9 cellular contexts compared by ENCODE assay signal in the genomic region with DNA sequence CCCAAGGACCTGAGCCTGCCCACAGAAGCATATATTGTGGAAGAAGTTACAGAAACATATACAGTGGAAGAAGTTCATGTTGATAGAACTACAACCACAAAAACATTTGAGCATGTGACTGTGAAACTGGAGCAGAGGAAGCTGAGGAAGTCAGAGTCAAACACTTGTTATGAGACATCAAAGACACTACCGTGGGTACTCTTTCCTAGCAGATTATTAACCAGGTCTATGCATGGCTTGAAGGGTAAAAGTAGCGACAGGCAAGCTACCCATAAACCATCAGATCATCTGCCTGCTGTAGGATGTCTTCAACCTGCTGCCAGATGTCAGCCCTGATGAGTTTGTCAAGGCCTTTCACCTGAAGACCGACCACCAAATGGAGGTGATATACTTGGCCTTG. TPM values are rescaled to one million over a fixed set of nuclear protein-coding genes. Genes with fewer than 3 reads are reported as not detected.
DNase-seq lines count a peak whose midpoint lies in the region; ATAC-seq lines count a peak whose summit lies in the region.
"Had no signal": no experiment of that assay in that cellular context is flagged by ENCODE, and none has a peak within 500 bp of the region (broad histone marks: within the 10 kb centered on the region; RNA-seq: fewer than 3 reads in every experiment).

No MANE protein-coding gene starts in this region.

- H3K4me2 ChIP-seq in trophoblast cell (ENCODE audit: low read length) = no peak overlapping the region

- H3K79me2 ChIP-seq in trophoblast cell (ENCODE audit: control insufficient read depth, insufficient read depth, low read length, poor library complexity) = peaks cover 2% of the 10 kb centered on the region

- peak overlapping the region; percentile 92 for H3K27ac Mint-ChIP-seq in activated CD4-positive, alpha-beta T cell treated with anti-CD3 and anti-CD28 coated beads for 36 hours

- H3K36me3 Mint-ChIP-seq in activated CD4-positive, alpha-beta T cell treated with anti-CD3 and anti-CD28 coated beads for 36 hours (ENCODE audit: low read depth) = peaks cover 7% of the 10 kb centered on the region

- no peak overlapping the region for H2AFZ ChIP-seq in trophoblast cell (ENCODE audit: insufficient read depth, low read length, poor library complexity)

- H3K36me3 ChIP-seq in trophoblast cell (ENCODE audit: control insufficient read depth in 1 of 2, insufficient read depth in 2 of 2, low read length in 2 of 2) = no peaks in the 10 kb centered on the region

- peak overlapping the region; percentile 38 for H2BK120ac ChIP-seq in trophoblast cell (ENCODE audit: insufficient read depth, low read length, poor library complexity)

- peak overlapping the region; percentile 2 for H3K4me3 Mint-ChIP-seq in activated CD4-positive, alpha-beta T cell treated with anti-CD3 and anti-CD28 coated beads for 36 hours

- no CpG with 5 or more reads among the region's 3 CpGs for WGBS in trophoblast cell (ENCODE audit: extremely low coverage, insufficient coverage, insufficient read length)

- H3K27me3 Mint-ChIP-seq in activated CD4-positive, alpha-beta T cell treated with anti-CD3 and anti-CD28 coated beads for 36 hours = no peaks in the 10 kb centered on the region

- no peak overlapping the region for H3K14ac ChIP-seq in trophoblast cell (ENCODE audit: low read length)

- peak overlapping the region; percentile 18 for H2AK5ac ChIP-seq in trophoblast cell (ENCODE audit: low read length)

- intact Hi-C loops in activated CD4-positive, alpha-beta T cell treated with anti-CD3 and anti-CD28 coated beads for 36 hours (cut with DNase I, micrococcal nuclease) = no loop called here

- H4K8ac ChIP-seq in trophoblast cell (ENCODE audit: low read depth, low read length) = no peak overlapping the region

- H3K4me1 ChIP-seq in trophoblast cell (ENCODE audit: control insufficient read depth in 1 of 2, insufficient read depth in 2 of 2, low read length in 2 of 2) = peaks cover 4 to 7% of the 10 kb centered on the region in 2 experiments

- H3K18ac ChIP-seq in trophoblast cell (ENCODE audit: low read length) = no peak overlapping the region

- CTCF ChIA-PET in activated CD4-positive, alpha-beta T cell treated with anti-CD3 and anti-CD28 coated beads for 36 hours (lab: Charles Lee) = interaction anchor here (0.9 to 1.0 kb wide), 2 partner anchors 28 to 41 kb away, joined by 3 read pairs; no protein-coding TSS in a partner anchor

- no peaks in the 10 kb centered on the region for H3K27me3 ChIP-seq in trophoblast cell (ENCODE audit: insufficient read depth, low read length)

- POLR2A ChIA-PET in activated CD4-positive, alpha-beta T cell treated with anti-CD3 and anti-CD28 coated beads for 36 hours (lab: Charles Lee) = no interaction called here

- H3K79me1 ChIP-seq in trophoblast cell (ENCODE audit: low read length) = peaks cover 4% of the 10 kb centered on the region

- no peak overlapping the region for H2BK5ac ChIP-seq in trophoblast cell (ENCODE audit: low read depth, low read length, poor library complexity)

- no peak overlapping the region for H3K4me3 ChIP-seq in trophoblast cell (ENCODE audit: low read depth, low read length)

- no peak overlapping the region for H3K9ac ChIP-seq in trophoblast cell (ENCODE audit: low read length)

- no peak overlapping the region for H3K27ac ChIP-seq in trophoblast cell (ENCODE audit: low read depth, low read length)

- H3K23ac ChIP-seq in trophoblast cell (ENCODE audit: low read length) = no peak overlapping the region

- DNase-seq in activated CD4-positive, alpha-beta T cell treated with anti-CD3 and anti-CD28 coated beads for 36 hours = peak; percentile 9
- DNase-seq in activated CD4-positive, alpha-beta T cell treated with anti-CD3 and anti-CD28 coated beads, Interleukin-2, amount 50 U/mL, for 48 hours = no peak
- peak; percentile 38 for DNase-seq in OCI-M1 (lab: John Stamatoyannopoulos, UW)
- no peak for DNase-seq in trophoblast cell
- no peak for DNase-seq in C1 segment of cervical spinal cord (lab: John Stamatoyannopoulos, UW)
- no peak for DNase-seq in NCI-H146 (lab: John Stamatoyannopoulos, UW)
- no peak for DNase-seq in NCI-H146 treated with DMSO at 0.1 percent for 48 hours (lab: John Stamatoyannopoulos, UW; ENCODE audit: unreplicated experiment)
- DNase-seq: NCI-H2029 treated with DMSO at 0.1 percent for 48 hours had no signal

- no peaks in the 10 kb centered on the region for H3K9me3 ChIP-seq in trophoblast cell (ENCODE audit: insufficient read depth, low read depth, low read length)

- H2BK12ac ChIP-seq in trophoblast cell (ENCODE audit: low read length) = peak overlapping the region; percentile 69

- ATAC-seq in activated CD4-positive, alpha-beta T cell treated with anti-CD3 and anti-CD28 coated beads for 36 hours = peak; percentile 82
- ATAC-seq in HG02763 (IDR thresholded peaks at IDR 0.05; ENCODE audit: unreplicated experiment) = peak; percentile 90

- no peak overlapping the region for H4K12ac ChIP-seq in trophoblast cell (ENCODE audit: low read depth, low read length)

- peaks cover 58% of the 10 kb centered on the region for H3K4me1 Mint-ChIP-seq in activated CD4-positive, alpha-beta T cell treated with anti-CD3 and anti-CD28 coated beads for 36 hours

- H4K91ac ChIP-seq in trophoblast cell (ENCODE audit: low read depth, low read length) = peak overlapping the region; percentile 45

- peaks cover 6% of the 10 kb centered on the region for H3K9me3 Mint-ChIP-seq in activated CD4-positive, alpha-beta T cell treated with anti-CD3 and anti-CD28 coated beads for 36 hours (ENCODE audit: low read depth)

- H3K4ac ChIP-seq in trophoblast cell (ENCODE audit: low read depth, low read length) = no peak overlapping the region

RNA-seq across cellular contexts. Expression of a gene that starts 35.8 kb away (rescaled TPM):
- 100 to 1,000 TPM; 116 to 129 TPM for total RNA-seq in activated CD4-positive, alpha-beta T cell treated with anti-CD3 and anti-CD28 coated beads for 36 hours
- polyA plus RNA-seq in trophoblast cell (2013) = 195 and 204 TPM in 2 replicates

Comparison
In these comparisons a context has a peak if more than half of its experiments do, and no peak if none do; other contexts are left out.
1. DNase-seq: peak in activated CD4-positive, alpha-beta T cell treated with anti-CD3 and anti-CD28 coated beads for 36 hours (single experiment) and OCI-M1 (single experiment); none in activated CD4-positive, alpha-beta T cell treated with anti-CD3 and anti-CD28 coated beads, Interleukin-2, amount 50 U/mL, for 48 hours (0 of 2), trophoblast cell (0 of 2), C1 segment of cervical spinal cord (0 of 14), NCI-H146 (single experiment) and NCI-H146 treated with DMSO at 0.1 percent for 48 hours (single experiment).